ENCODE assay signal across 8 cellular contexts in the genomic region with DNA sequence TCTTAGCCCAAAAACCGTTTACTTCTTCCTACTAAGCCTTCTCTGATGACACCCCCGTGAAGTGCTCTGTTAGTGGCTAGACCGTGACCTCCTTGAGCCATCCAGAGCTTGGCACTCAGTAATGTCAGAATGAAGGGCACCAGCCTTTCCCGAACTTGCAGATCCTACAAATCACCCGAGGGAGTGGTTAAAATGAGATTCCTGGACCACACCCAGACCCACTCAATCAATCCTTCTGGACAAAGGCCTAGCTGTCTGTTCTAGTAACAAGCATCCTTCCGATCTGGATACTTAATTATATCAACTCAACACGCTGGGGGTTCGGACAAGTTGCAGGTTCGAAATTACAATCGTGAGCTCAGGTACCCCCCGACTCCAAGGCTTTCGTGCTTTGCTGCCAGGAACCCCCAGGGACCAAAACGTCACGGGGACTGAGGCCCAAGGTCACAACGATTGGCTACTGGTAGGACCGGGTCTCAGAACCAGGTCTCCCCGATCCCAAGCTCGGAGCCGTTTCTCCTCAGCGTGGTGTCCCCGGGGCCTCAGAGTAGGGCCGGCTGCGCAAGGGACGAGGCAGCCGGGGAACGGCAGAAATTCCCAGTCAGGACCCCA. TPM values are rescaled to one million over a fixed set of nuclear protein-coding genes. Genes with fewer than 3 reads are reported as not detected.
DNase-seq lines count a peak whose midpoint lies in the region; ATAC-seq and TF ChIP-seq lines count a peak whose summit lies in the region.

No MANE protein-coding gene starts in this region.

- H2AFZ ChIP-seq in mammary epithelial cell (ENCODE audit: low read depth, low read length) = peak overlapping the region; percentile 82

- in situ Hi-C loops in mammary epithelial cell (cut with MboI; ENCODE audit: low sequenced_read_pairs in 2 of 2) = no loop called here

- no peaks in the 10 kb centered on the region for H3K9me3 Mint-ChIP-seq in CD8-positive, alpha-beta memory T cell

- no peaks in the 10 kb centered on the region for H3K27me3 Mint-ChIP-seq in CD8-positive, alpha-beta memory T cell

- H3K9ac ChIP-seq in mammary epithelial cell (ENCODE audit: insufficient read depth, low read length) = peak overlapping the region; percentile 89

- peak overlapping the region; percentile 93 for H3K4me3 ChIP-seq in CD8-positive, alpha-beta memory T cell (ENCODE audit: low read length)
- H3K4me3 ChIP-seq in Peyer's patch (peak overlapping the region; percentile 60 to 93 (median 82)), mammary epithelial cell (replicated peaks in 1 of 3; ENCODE audit: insufficient read depth in 1 of 3, low read depth in 2 of 3, low read length in 3 of 3) (peak overlapping the region; percentile 86 to 98 (median 94)), kidney epithelial cell (ENCODE audit: low read depth, low read length) (peak overlapping the region; percentile 92)

- peaks cover 26% of the 10 kb centered on the region for H3K4me1 ChIP-seq in CD8-positive, alpha-beta memory T cell (ENCODE audit: insufficient read depth, low read length)
- H3K4me1 ChIP-seq in Peyer's patch (peaks cover 0 to 25% (median 6%) of the 10 kb centered on the region in 4 donors), mammary epithelial cell (ENCODE audit: insufficient read depth, low read length) (peaks cover 11% of the 10 kb centered on the region)

- DNase-seq in CD8-positive, alpha-beta memory T cell = peak in 2 of 5 donors; percentile 12 to 50
- peak in 2 of 3 donors; percentile 30 to 54 for DNase-seq in Peyer's patch
- peak; percentile 42 for DNase-seq in mammary epithelial cell
- DNase-seq in kidney epithelial cell (ENCODE audit: low read depth) = no peak
- peak; percentile 29 for DNase-seq in stimulated activated CD4-positive, alpha-beta T cell treated with anti-CD3 and anti-CD28 coated beads, Interleukin-4, amount 100 ng/mL, for 24 hours
- no peak for DNase-seq in cerebellar nuclear complex (lab: John Stamatoyannopoulos, UW)

- peak; percentile 29 for ATAC-seq in GM19324 (IDR thresholded peaks at IDR 0.05; ENCODE audit: low FRiP score, unreplicated experiment)
- ATAC-seq in HG03378 (IDR thresholded peaks at IDR 0.05; ENCODE audit: unreplicated experiment) = peak; percentile 22

- TF ChIP-seq CTCF in Peyer's patch (IDR thresholded peaks at IDR 0.05) (no peak), mammary epithelial cell (conservative IDR thresholded peaks at IDR 0.05 in 1 of 2, IDR thresholded peaks at IDR 0.05 in 1 of 2; ENCODE audit: extremely low read depth in 1 of 2, insufficient read depth in 1 of 2, low read depth in 1 of 2, low read length in 2 of 2) (no peak), kidney epithelial cell (IDR thresholded peaks at IDR 0.05; ENCODE audit: insufficient read depth, low read length, poor library complexity, severe bottlenecking) (no peak)

- H3K4me1 Mint-ChIP-seq in CD8-positive, alpha-beta memory T cell = peaks cover 28 to 46% (median 37%) of the 10 kb centered on the region in 3 donors

- H3K27me3 ChIP-seq in CD8-positive, alpha-beta memory T cell (ENCODE audit: insufficient read depth, low read length, poor library complexity, severe bottlenecking) = no peaks in the 10 kb centered on the region
- H3K27me3 ChIP-seq in Peyer's patch = no peaks in the 10 kb centered on the region
- H3K27me3 ChIP-seq in mammary epithelial cell (ENCODE audit: insufficient read depth, low read length) = no peaks in the 10 kb centered on the region
- no peaks in the 10 kb centered on the region for H3K27me3 ChIP-seq in kidney epithelial cell (ENCODE audit: control insufficient read depth, insufficient read depth, low read length)

- peak overlapping the region; percentile 78 to 95 (median 92) for H3K27ac Mint-ChIP-seq in CD8-positive, alpha-beta memory T cell

- H3K36me3 Mint-ChIP-seq in CD8-positive, alpha-beta memory T cell = peaks cover 0 to 23% (median 2%) of the 10 kb centered on the region in 3 donors

- POLR2A ChIA-PET in CD8-positive, alpha-beta memory T cell (lab: Charles Lee) = interaction anchor here (0.8 to 2.6 kb wide), 7 partner anchors 14 to 515 kb away, joined by 3 to 22 read pairs (median 4); a partner anchor contains a TSS

- H3K36me3 ChIP-seq in CD8-positive, alpha-beta memory T cell (ENCODE audit: insufficient read depth, low read length) = peaks cover 8% of the 10 kb centered on the region
- H3K36me3 ChIP-seq in Peyer's patch (peaks cover 0 to 11% (median 0%) of the 10 kb centered on the region in 3 donors), mammary epithelial cell (ENCODE audit: insufficient read depth, low read length) (peaks cover 3% of the 10 kb centered on the region), kidney epithelial cell (ENCODE audit: control insufficient read depth, insufficient read depth, low read length) (no peaks in the 10 kb centered on the region)

- peaks cover 83% of the 10 kb centered on the region for H3K79me2 ChIP-seq in mammary epithelial cell (ENCODE audit: insufficient read depth, low read length)

- H3K27ac ChIP-seq in CD8-positive, alpha-beta memory T cell (ENCODE audit: low read depth, low read length) = peak overlapping the region; percentile 88
- H3K27ac ChIP-seq in Peyer's patch (peak overlapping the region; percentile 75 to 88 (median 84)), mammary epithelial cell (ENCODE audit: insufficient read depth, low read depth, low read length) (peak overlapping the region; percentile 86)

- dilution Hi-C loops in mammary epithelial cell (cut with HindIII; ENCODE audit: low sequenced_read_pairs) = no loop called here

- no peak for TF ChIP-seq POLR2A in Peyer's patch (IDR thresholded peaks at IDR 0.05)

- H4K20me1 ChIP-seq in mammary epithelial cell (ENCODE audit: insufficient read depth, low read length) = no peaks in the 10 kb centered on the region

- peak overlapping the region; percentile 84 for H3K4me2 ChIP-seq in mammary epithelial cell (ENCODE audit: insufficient read depth, low read depth, low read length)

- BruUV-seq in mammary epithelial cell (replicated peaks; lab: Mats Ljungman, UMichigan) = no TSS peak

- CTCF ChIA-PET in CD8-positive, alpha-beta memory T cell (lab: Charles Lee) = interaction anchor here (1.4 to 4.3 kb wide), 7 partner anchors 12 to 146 kb away, joined by 4 to 34 read pairs (median 5); a partner anchor contains a TSS
- CTCF ChIA-PET in mammary epithelial cell (lab: Charles Lee; ENCODE audit: low non-redundant PET) = interaction anchor here (0.6 kb wide), 1 partner anchor 16 kb away, joined by 3 read pairs; no protein-coding TSS in a partner anchor

- 7% methylated on average over 19 of the region's 26 CpGs for WGBS in mammary epithelial cell (ENCODE audit: low coverage, missing lambda C conversion rate)

- peak overlapping the region; percentile 88 to 97 (median 90) for H3K4me3 Mint-ChIP-seq in CD8-positive, alpha-beta memory T cell

- H3K9me3 ChIP-seq in CD8-positive, alpha-beta memory T cell (ENCODE audit: low read length) = no peaks in the 10 kb centered on the region
- H3K9me3 ChIP-seq in Peyer's patch (no peaks in the 10 kb centered on the region), mammary epithelial cell (replicated peaks; ENCODE audit: insufficient read depth, low read length) (no peaks in the 10 kb centered on the region)

- intact Hi-C loops in mammary epithelial cell (cut with micrococcal nuclease) = loop anchor here (1.0 kb wide), 2 partner anchors 39 to 146 kb away; no protein-coding TSS in a partner anchor

RNA-seq across cellular contexts. Expression of a gene that starts 0.5 kb away (rescaled TPM):
- total RNA-seq in CD8-positive, alpha-beta memory T cell = 10 to 100 TPM; 79.0 to 81.1 TPM
- 52.0 TPM for polyA plus RNA-seq in CD8-positive, alpha-beta memory T cell
- total RNA-seq in Peyer's patch (10 to 100 TPM; 37.7 to 65.5 (median 46.2) TPM), mammary epithelial cell (10 to 100 TPM; 60.8 to 69.9 TPM), kidney epithelial cell (80.2 and 80.3 TPM in 2 replicates)
- polyA plus RNA-seq in mammary epithelial cell = 63.8 TPM
- 56.2 TPM for polyA minus RNA-seq in mammary epithelial cell

RNA-seq across cellular contexts. Expression of a gene that starts 0.6 kb away (rescaled TPM):
- total RNA-seq in CD8-positive, alpha-beta memory T cell = 10 to 100 TPM; 50.5 to 51.9 TPM
- 28.4 TPM for polyA plus RNA-seq in CD8-positive, alpha-beta memory T cell
- 100 to 1,000 TPM in 3 of 4 donors, 10 to 100 TPM in 1; 87.5 to 154 (median 122) TPM for total RNA-seq in Peyer's patch
- total RNA-seq in mammary epithelial cell = 10 to 100 TPM; 41.2 to 42.5 TPM
- polyA plus RNA-seq in mammary epithelial cell = 69.8 TPM
- polyA minus RNA-seq in mammary epithelial cell = 96.9 TPM
- total RNA-seq in kidney epithelial cell = 37.6 and 49.5 TPM in 2 replicates

RNA-seq across cellular contexts. Expression of a gene that starts 15.8 kb away (rescaled TPM):
- 10 to 100 TPM; 92.3 to 95.0 TPM for total RNA-seq in CD8-positive, alpha-beta memory T cell
- polyA plus RNA-seq in CD8-positive, alpha-beta memory T cell = 36.1 TPM
- total RNA-seq in Peyer's patch (100 to 1,000 TPM in 1 of 4 donors, 10 to 100 TPM in 3; 68.0 to 113 (median 84.8) TPM), mammary epithelial cell (10 to 100 TPM; 45.1 to 82.2 TPM), kidney epithelial cell (70.4 and 73.0 TPM in 2 replicates)
- 87.8 TPM for polyA plus RNA-seq in mammary epithelial cell
- 161 TPM for polyA minus RNA-seq in mammary epithelial cell

RNA-seq across cellular contexts. Expression of a gene that starts 39.7 kb away (rescaled TPM):
- 1 to 10 TPM; 6.8 to 7.0 TPM for total RNA-seq in CD8-positive, alpha-beta memory T cell
- 3.3 TPM for polyA plus RNA-seq in CD8-positive, alpha-beta memory T cell
- total RNA-seq in Peyer's patch (100 to 1,000 TPM in 3 of 4 donors, 10 to 100 TPM in 1; 81.7 to 209 (median 189) TPM), mammary epithelial cell (10 to 100 TPM; 14.8 to 20.0 TPM), kidney epithelial cell (23.1 and 23.2 TPM in 2 replicates)
- 13.9 TPM for polyA plus RNA-seq in mammary epithelial cell
- 34.1 TPM for polyA minus RNA-seq in mammary epithelial cell

RNA-seq across cellular contexts. Expression of a gene that starts 42.1 kb away (rescaled TPM):
- 10 to 100 TPM; 18.6 to 18.9 TPM for total RNA-seq in CD8-positive, alpha-beta memory T cell
- polyA plus RNA-seq in CD8-positive, alpha-beta memory T cell = not detected
- total RNA-seq in Peyer's patch (not detected), mammary epithelial cell (not detected), kidney epithelial cell (not detected in 2 replicates)
- polyA plus RNA-seq in mammary epithelial cell = not detected
- polyA minus RNA-seq in mammary epithelial cell = not detected

Comparison
In these comparisons a context has a peak if more than half of its experiments do, and no peak if none do; other contexts are left out.
1. DNase-seq: peak in Peyer's patch (2 of 3), mammary epithelial cell (single experiment) and stimulated activated CD4-positive, alpha-beta T cell treated with anti-CD3 and anti-CD28 coated beads, Interleukin-4, amount 100 ng/mL, for 24 hours (single experiment); none in kidney epithelial cell (single experiment) and cerebellar nuclear complex (0 of 2).
2. Peak in every context shown above with its lines, with median percentiles within 50 percentile points of each other: H3K27ac ChIP-seq and H3K4me3 ChIP-seq.